15 cellular contexts compared by ENCODE assay signal in genomic region chr16:30131869-30132475, GRCh38. TPM values are rescaled to one million over a fixed set of nuclear protein-coding genes. Genes with fewer than 3 reads are reported as not detected.
DNase-seq lines count a peak whose midpoint lies in the region; ATAC-seq and TF ChIP-seq lines count a peak whose summit lies in the region.
"Had no signal": no experiment of that assay in that cellular context is flagged by ENCODE, and none has a peak within 500 bp of the region (broad histone marks: within the 10 kb centered on the region; RNA-seq: fewer than 3 reads in every experiment).

No MANE protein-coding gene starts in this region.

- H3K36me3 Mint-ChIP-seq in activated T-helper 2 cell treated with anti-CD3 and anti-CD28 coated beads, Interferon-gamma antibody, Interleukin-2, Interleukin-4, amounts not matched to agents 10 μg/mL and 5 μg/mL and 100 μg/mL, durations not matched to agents 14 hours and 24 hours and 36 hours (ENCODE audit: low read depth), result peaks cover 7% of the 10 kb centered on the region
- H3K36me3 Mint-ChIP-seq: natural killer cell had no signal

- peak; percentile 64 for DNase-seq in AG10803 (ENCODE audit: low read depth)
- peak; percentile 89 for DNase-seq in DMS79 treated with DMSO at 0.1 percent for 48 hours (lab: John Stamatoyannopoulos, UW)
- peak; percentile 93 for DNase-seq in NCI-H2196 (lab: John Stamatoyannopoulos, UW; ENCODE audit: unreplicated experiment)
- DNase-seq in activated T-helper 2 cell treated with anti-CD3 and anti-CD28 coated beads, Interferon-gamma antibody, Interleukin-2, Interleukin-4, amounts not matched to agents 10 μg/mL and 5 μg/mL and 100 μg/mL, durations not matched to agents 14 hours and 24 hours and 36 hours (ENCODE audit: low spot score), result no peak
- DNase-seq in GDM1 (lab: John Stamatoyannopoulos, UW), result no peak
- DNase-seq in NCI-H526 (lab: John Stamatoyannopoulos, UW), result no peak
- no peak for DNase-seq in omental fat pad (ENCODE audit: low spot score)
- DNase-seq: foreskin melanocyte, kidney, MV-4-11, natural killer cell had no signal

- H3K4me3 Mint-ChIP-seq in activated T-helper 2 cell treated with anti-CD3 and anti-CD28 coated beads, Interferon-gamma antibody, Interleukin-2, Interleukin-4, amounts not matched to agents 10 μg/mL and 5 μg/mL and 100 μg/mL, durations not matched to agents 14 hours and 24 hours and 36 hours (ENCODE audit: low read depth), result no peak overlapping the region
- H3K4me3 Mint-ChIP-seq: natural killer cell had no signal

- TF ChIP-seq CTCF in AG10803 (conservative IDR thresholded peaks at IDR 0.05; ENCODE audit: low read length) (no peak), omental fat pad (IDR thresholded peaks at IDR 0.05) (no peak)

- no peak overlapping the region for H3K4me3 ChIP-seq in AG10803 (ENCODE audit: low read length)
- H3K4me3 ChIP-seq: ascending aorta, dorsolateral prefrontal cortex had no signal

- intact Hi-C loops in activated T-helper 2 cell treated with anti-CD3 and anti-CD28 coated beads, Interferon-gamma antibody, Interleukin-2, Interleukin-4, amounts not matched to agents 10 μg/mL and 5 μg/mL and 100 μg/mL, durations not matched to agents 14 hours and 24 hours and 36 hours (cut with micrococcal nuclease), result no loop called here

- H3K9me3 Mint-ChIP-seq in activated T-helper 2 cell treated with anti-CD3 and anti-CD28 coated beads, Interferon-gamma antibody, Interleukin-2, Interleukin-4, amounts not matched to agents 10 μg/mL and 5 μg/mL and 100 μg/mL, durations not matched to agents 14 hours and 24 hours and 36 hours, result no peaks in the 10 kb centered on the region
- H3K9me3 Mint-ChIP-seq: natural killer cell had no signal

- H3K27ac Mint-ChIP-seq in activated T-helper 2 cell treated with anti-CD3 and anti-CD28 coated beads, Interferon-gamma antibody, Interleukin-2, Interleukin-4, amounts not matched to agents 10 μg/mL and 5 μg/mL and 100 μg/mL, durations not matched to agents 14 hours and 24 hours and 36 hours, result peak overlapping the region; percentile 38
- H3K27ac Mint-ChIP-seq: natural killer cell had no signal

- H3K4me1 Mint-ChIP-seq in activated T-helper 2 cell treated with anti-CD3 and anti-CD28 coated beads, Interferon-gamma antibody, Interleukin-2, Interleukin-4, amounts not matched to agents 10 μg/mL and 5 μg/mL and 100 μg/mL, durations not matched to agents 14 hours and 24 hours and 36 hours (ENCODE audit: low read depth), result peaks cover 12% of the 10 kb centered on the region
- H3K4me1 Mint-ChIP-seq: natural killer cell had no signal

- no peaks in the 10 kb centered on the region for H3K27me3 Mint-ChIP-seq in activated T-helper 2 cell treated with anti-CD3 and anti-CD28 coated beads, Interferon-gamma antibody, Interleukin-2, Interleukin-4, amounts not matched to agents 10 μg/mL and 5 μg/mL and 100 μg/mL, durations not matched to agents 14 hours and 24 hours and 36 hours (ENCODE audit: low read depth)

- no peak for ATAC-seq in GM18520 (IDR thresholded peaks at IDR 0.05; ENCODE audit: unreplicated experiment)
- no peak for ATAC-seq in omental fat pad (ENCODE audit: low FRiP score)
- ATAC-seq: HCT116, natural killer cell had no signal

RNA-seq across cellular contexts. Expression of gene MAPK3, which starts 9.0 kb away (rescaled TPM):
- 61.9 and 63.9 TPM in 2 replicates for total RNA-seq in activated T-helper 2 cell treated with anti-CD3 and anti-CD28 coated beads, Interferon-gamma antibody, Interleukin-2, Interleukin-4, amounts not matched to agents 10 μg/mL and 5 μg/mL and 100 μg/mL, durations not matched to agents 14 hours and 24 hours and 36 hours
- total RNA-seq in omental fat pad, result 100 to 1,000 TPM in 1 of 4 donors, 10 to 100 TPM in 3; 58.1 to 149 (median 87.0) TPM

RNA-seq across cellular contexts. Expression of gene GDPD3, which starts 18.6 kb away (rescaled TPM):
- total RNA-seq in activated T-helper 2 cell treated with anti-CD3 and anti-CD28 coated beads, Interferon-gamma antibody, Interleukin-2, Interleukin-4, amounts not matched to agents 10 μg/mL and 5 μg/mL and 100 μg/mL, durations not matched to agents 14 hours and 24 hours and 36 hours, result 6.4 and 7.7 TPM in 2 replicates
- total RNA-seq in omental fat pad, result 1 to 10 TPM; 1.6 to 6.3 (median 2.8) TPM

RNA-seq across cellular contexts. Expression of gene YPEL3, which starts 36.0 kb away (rescaled TPM):
- 14.0 and 14.2 TPM in 2 replicates for total RNA-seq in activated T-helper 2 cell treated with anti-CD3 and anti-CD28 coated beads, Interferon-gamma antibody, Interleukin-2, Interleukin-4, amounts not matched to agents 10 μg/mL and 5 μg/mL and 100 μg/mL, durations not matched to agents 14 hours and 24 hours and 36 hours
- 10 to 100 TPM; 33.0 to 93.7 (median 74.9) TPM for total RNA-seq in omental fat pad

RNA-seq across cellular contexts. Expression of gene TBX6, which starts 40.2 kb away (rescaled TPM):
- total RNA-seq in activated T-helper 2 cell treated with anti-CD3 and anti-CD28 coated beads, Interferon-gamma antibody, Interleukin-2, Interleukin-4, amounts not matched to agents 10 μg/mL and 5 μg/mL and 100 μg/mL, durations not matched to agents 14 hours and 24 hours and 36 hours, result 2.7 and 2.9 TPM in 2 replicates
- under 1 TPM in 2 of 4 donors, not detected in 2; 0.36 to 0.56 TPM for total RNA-seq in omental fat pad

RNA-seq across cellular contexts. Expression of gene CORO1A, which starts 51.4 kb away (rescaled TPM):
- total RNA-seq in activated T-helper 2 cell treated with anti-CD3 and anti-CD28 coated beads, Interferon-gamma antibody, Interleukin-2, Interleukin-4, amounts not matched to agents 10 μg/mL and 5 μg/mL and 100 μg/mL, durations not matched to agents 14 hours and 24 hours and 36 hours, result 843 and 845 TPM in 2 replicates
- total RNA-seq in omental fat pad, result 100 to 1,000 TPM in 1 of 4 donors, 10 to 100 TPM in 3; 31.6 to 109 (median 50.0) TPM

Comparison
In these comparisons a context has a peak if more than half of its experiments do, and no peak if none do; other contexts are left out.
1. DNase-seq: peak in AG10803 (single experiment), DMS79 treated with DMSO at 0.1 percent for 48 hours (single experiment) and NCI-H2196 (single experiment); none in activated T-helper 2 cell treated with anti-CD3 and anti-CD28 coated beads, Interferon-gamma antibody, Interleukin-2, Interleukin-4, amounts not matched to agents 10 μg/mL and 5 μg/mL and 100 μg/mL, durations not matched to agents 14 hours and 24 hours and 36 hours (single experiment), GDM1 (single experiment), NCI-H526 (0 of 2) and omental fat pad (single experiment).